9 cellular contexts compared by ENCODE assay signal in the genomic region with DNA sequence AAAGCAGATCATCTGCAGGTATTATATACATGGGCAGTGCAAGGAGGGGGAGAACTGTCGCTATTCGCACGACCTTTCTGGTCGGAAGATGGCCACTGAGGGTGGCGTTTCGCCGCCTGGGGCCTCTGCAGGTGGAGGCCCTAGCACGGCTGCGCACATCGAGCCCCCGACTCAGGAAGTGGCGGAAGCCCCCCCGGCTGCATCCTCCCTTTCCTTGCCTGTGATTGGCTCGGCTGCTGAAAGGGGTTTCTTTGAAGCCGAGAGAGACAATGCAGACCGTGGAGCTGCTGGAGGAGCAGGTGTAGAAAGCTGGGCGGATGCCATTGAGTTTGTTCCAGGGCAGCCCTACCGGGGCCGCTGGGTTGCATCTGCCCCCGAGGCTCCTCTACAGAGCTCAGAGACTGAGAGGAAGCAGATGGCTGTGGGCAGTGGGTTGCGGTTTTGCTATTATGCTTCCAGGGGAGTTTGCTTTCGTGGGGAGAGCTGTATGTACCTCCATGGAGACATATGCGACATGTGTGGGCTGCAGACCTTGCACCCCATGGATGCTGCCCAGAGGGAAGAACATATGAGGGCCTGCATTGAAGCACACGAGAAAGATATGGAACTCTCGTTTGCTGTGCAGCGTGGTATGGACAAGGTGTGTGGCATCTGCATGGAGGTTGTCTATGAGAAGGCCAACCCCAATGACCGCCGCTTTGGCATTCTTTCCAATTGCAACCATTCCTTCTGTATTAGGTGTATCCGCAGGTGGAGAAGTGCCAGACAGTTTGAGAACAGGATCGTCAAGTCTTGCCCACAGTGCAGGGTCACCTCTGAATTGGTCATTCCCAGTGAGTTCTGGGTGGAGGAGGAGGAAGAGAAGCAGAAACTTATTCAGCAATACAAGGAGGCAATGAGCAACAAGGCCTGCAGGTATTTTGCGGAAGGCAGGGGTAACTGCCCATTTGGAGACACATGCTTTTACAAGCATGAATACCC. TPM values are rescaled to one million over a fixed set of nuclear protein-coding genes. Genes with fewer than 3 reads are reported as not detected.
A peak's percentile ranks its signal among the peaks of the same experiment; 100 is the strongest.
DNase-seq lines count a peak whose midpoint lies in the region; ATAC-seq and TF ChIP-seq lines count a peak whose summit lies in the region.
"Had no signal": no experiment of that assay in that cellular context is flagged by ENCODE, and none has a peak within 500 bp of the region (broad histone marks: within the 10 kb centered on the region; RNA-seq: fewer than 3 reads in every experiment).

No MANE protein-coding gene starts in this region.

- no peaks in the 10 kb centered on the region for H3K27me3 ChIP-seq in BLaER1 treated with 17β-estradiol and CSF1 and Interleukin-3, amounts not matched to agents 10 nM and 100 nM
- peaks cover 4% of the 10 kb centered on the region for H3K27me3 ChIP-seq in Loucy (ENCODE audit: insufficient read depth, low read length, poor library complexity, severe bottlenecking)
- H3K27me3 ChIP-seq in endodermal cell (ENCODE audit: control insufficient read depth, insufficient read depth, low read length, poor library complexity, severe bottlenecking) = no peaks in the 10 kb centered on the region

- peak overlapping the region; percentile 66 to 81 (median 75) for H3K9ac ChIP-seq in BLaER1 treated with 17β-estradiol and CSF1 and Interleukin-3, amounts not matched to agents 10 nM and 100 nM
- peak overlapping the region; percentile 100 for H3K9ac ChIP-seq in Loucy (ENCODE audit: low read depth, low read length, poor library complexity, severe bottlenecking)
- no peak overlapping the region for H3K9ac ChIP-seq in endodermal cell (ENCODE audit: extremely low read depth, low read length, poor library complexity, severe bottlenecking)

- peaks cover 52% of the 10 kb centered on the region for H3K79me2 ChIP-seq in Loucy (ENCODE audit: insufficient read depth, low read length)

- no peaks in the 10 kb centered on the region for H4K20me1 ChIP-seq in BLaER1 treated with 17β-estradiol and CSF1 and Interleukin-3, amounts not matched to agents 10 nM and 100 nM
- H4K20me1 ChIP-seq in Loucy (ENCODE audit: insufficient read depth, low read length, poor library complexity, severe bottlenecking) = peaks cover 48% of the 10 kb centered on the region

- H3K9me3 ChIP-seq in BLaER1 treated with 17β-estradiol and CSF1 and Interleukin-3, amounts not matched to agents 10 nM and 100 nM (replicated peaks in 1 of 11) = peaks cover 0 to 4% (median 0%) of the 10 kb centered on the region in 11 experiments; a peak in 3 of 22 replicates
- H3K9me3 ChIP-seq in Loucy (ENCODE audit: insufficient read depth, low read depth, low read length) (no peaks in the 10 kb centered on the region), endodermal cell (ENCODE audit: control insufficient read depth, low read length) (peaks cover 9% of the 10 kb centered on the region)

- H3K4me3 Mint-ChIP-seq in endodermal cell (no peak overlapping the region), MCF 10A (ENCODE audit: unreplicated experiment) (no peak overlapping the region)

- intact Hi-C loops in MCF 10A (cut with micrococcal nuclease) = no loop called here

- no peak for TF ChIP-seq CTCF in Loucy (conservative IDR thresholded peaks at IDR 0.05; ENCODE audit: low read length)
- no peak for TF ChIP-seq CTCF in endodermal cell (conservative IDR thresholded peaks at IDR 0.05)
- no peak for TF ChIP-seq CTCF in MCF 10A (IDR thresholded peaks at IDR 0.05; ENCODE audit: unreplicated experiment)

- no peaks in the 10 kb centered on the region; the same call in 1 of the 2 replicates for H3F3A ChIP-seq in Loucy (ENCODE audit: low read depth)

- H3K36me3 Mint-ChIP-seq in endodermal cell (ENCODE audit: low read depth) = no peaks in the 10 kb centered on the region
- H3K36me3 Mint-ChIP-seq in MCF 10A (ENCODE audit: insufficient read depth, unreplicated experiment) = no peaks in the 10 kb centered on the region

- POLR2A ChIA-PET in MCF 10A (lab: Yijun Ruan, JAX) = interaction anchor here (0.6 kb wide), 1 partner anchor 20 kb away, joined by 3 read pairs; no protein-coding TSS in a partner anchor

- H3K4me1 Mint-ChIP-seq in endodermal cell = no peaks in the 10 kb centered on the region
- H3K4me1 Mint-ChIP-seq in MCF 10A (ENCODE audit: insufficient read depth, unreplicated experiment) = no peaks in the 10 kb centered on the region

- no peaks in the 10 kb centered on the region for H3K9me2 ChIP-seq in Loucy (replicated peaks; ENCODE audit: low read depth, low read length)

- H3K9me3 Mint-ChIP-seq in endodermal cell (peaks cover 52% of the 10 kb centered on the region), MCF 10A (ENCODE audit: unreplicated experiment) (peaks cover 11% of the 10 kb centered on the region)

- peak overlapping the region; percentile 57 to 89 (median 78); a peak in 21 of 22 replicates for H3K27ac ChIP-seq in BLaER1 treated with 17β-estradiol and CSF1 and Interleukin-3, amounts not matched to agents 10 nM and 100 nM
- peak overlapping the region; percentile 91 for H3K27ac ChIP-seq in endodermal cell (ENCODE audit: low read depth, low read length)

- WGBS in endodermal cell (ENCODE audit: insufficient coverage in 1 of 2, insufficient read length in 1 of 2), 2 experiments = 91% methylated on average over 13 to 31 of the region's 31 CpGs

- H3K36me3 ChIP-seq in BLaER1 treated with 17β-estradiol and CSF1 and Interleukin-3, amounts not matched to agents 10 nM and 100 nM = no peaks in the 10 kb centered on the region
- H3K36me3 ChIP-seq in Loucy (ENCODE audit: insufficient read depth, low read length) = no peaks in the 10 kb centered on the region
- H3K36me3 ChIP-seq in endodermal cell (ENCODE audit: control insufficient read depth, insufficient read depth, low read length) = no peaks in the 10 kb centered on the region

- H3K27me3 Mint-ChIP-seq in endodermal cell (ENCODE audit: insufficient read depth) (no peaks in the 10 kb centered on the region), MCF 10A (ENCODE audit: insufficient read depth, unreplicated experiment) (no peaks in the 10 kb centered on the region)

- no peak overlapping the region for H3K27ac Mint-ChIP-seq in endodermal cell
- no peak overlapping the region for H3K27ac Mint-ChIP-seq in MCF 10A (ENCODE audit: low read depth, unreplicated experiment)

- H3K4me3 ChIP-seq in BLaER1 treated with 17β-estradiol and CSF1 and Interleukin-3, amounts not matched to agents 10 nM and 100 nM = peak overlapping the region; percentile 39 to 70 (median 60)
- H3K4me3 ChIP-seq in Loucy (ENCODE audit: low read length, poor library complexity, severe bottlenecking) (peak overlapping the region; percentile 92), endodermal cell (ENCODE audit: low read length) (no peak overlapping the region)

- BruUV-seq in MCF 10A (replicated peaks; lab: Mats Ljungman, UMichigan) = no TSS peak

- ATAC-seq in GM21723 (IDR thresholded peaks at IDR 0.05; ENCODE audit: unreplicated experiment) = no peak

- H2AFZ ChIP-seq in Loucy (ENCODE audit: low read length) = peak overlapping the region; percentile 54; the same call in 1 of the 2 replicates

- H3K4me2 ChIP-seq in BLaER1 treated with 17β-estradiol and CSF1 and Interleukin-3, amounts not matched to agents 10 nM and 100 nM = peak overlapping the region; percentile 65 to 85 (median 76)
- H3K4me2 ChIP-seq in Loucy (ENCODE audit: low read depth, low read length, poor library complexity, severe bottlenecking) = peak overlapping the region; percentile 80

- H3K4me1 ChIP-seq in BLaER1 treated with 17β-estradiol and CSF1 and Interleukin-3, amounts not matched to agents 10 nM and 100 nM = peaks cover 7 to 35% (median 21%) of the 10 kb centered on the region in 10 experiments; a peak in 16 of 20 replicates
- H3K4me1 ChIP-seq in Loucy (ENCODE audit: insufficient read depth, low read length, poor library complexity, severe bottlenecking) (peaks cover 21% of the 10 kb centered on the region), endodermal cell (ENCODE audit: control insufficient read depth, insufficient read depth, low read length) (no peaks in the 10 kb centered on the region)

- peak in 3 of 5 experiments; percentile 28 to 62 (median 46) for DNase-seq in T-helper 2 cell
- DNase-seq in endodermal cell = no peak
- DNase-seq in stimulated activated CD4-positive, alpha-beta T cell treated with anti-CD3 and anti-CD28 coated beads, TNF-alpha, amount 100 ng/mL, for 24 hours (ENCODE audit: low read depth in 3 of 3) = peak in 2 of 3 experiments; percentile 9 to 16
- DNase-seq in MCF 10A (ENCODE audit: unreplicated experiment) = no peak
- no peak for DNase-seq in AML-193 (lab: John Stamatoyannopoulos, UW)

- CTCF ChIA-PET in MCF 10A (lab: Yijun Ruan, JAX) = interaction anchor here (1.4 kb wide), 1 partner anchor 83 kb away, joined by 5 read pairs; no protein-coding TSS in a partner anchor

RNA-seq across cellular contexts. Expression of a gene that starts 0.9 kb away (rescaled TPM):
- total RNA-seq in endodermal cell (not detected), MCF 10A (2022) (not detected in 2 replicates)
- 2.1 TPM for polyA plus RNA-seq in endodermal cell (2013, experiment 1 of 2)
- 0.91 TPM for polyA plus RNA-seq in endodermal cell (2013, experiment 2 of 2)
- total RNA-seq: bronchial epithelial cell had no signal

Comparison
In these comparisons a context has a peak if more than half of its experiments do, and no peak if none do; other contexts are left out.
1. DNase-seq: peak in T-helper 2 cell (3 of 5) and stimulated activated CD4-positive, alpha-beta T cell treated with anti-CD3 and anti-CD28 coated beads, TNF-alpha, amount 100 ng/mL, for 24 hours (2 of 3); none in endodermal cell (single experiment), MCF 10A (single experiment) and AML-193 (0 of 2).